ENCODE assay signal across 19 cellular contexts in the genomic region with DNA sequence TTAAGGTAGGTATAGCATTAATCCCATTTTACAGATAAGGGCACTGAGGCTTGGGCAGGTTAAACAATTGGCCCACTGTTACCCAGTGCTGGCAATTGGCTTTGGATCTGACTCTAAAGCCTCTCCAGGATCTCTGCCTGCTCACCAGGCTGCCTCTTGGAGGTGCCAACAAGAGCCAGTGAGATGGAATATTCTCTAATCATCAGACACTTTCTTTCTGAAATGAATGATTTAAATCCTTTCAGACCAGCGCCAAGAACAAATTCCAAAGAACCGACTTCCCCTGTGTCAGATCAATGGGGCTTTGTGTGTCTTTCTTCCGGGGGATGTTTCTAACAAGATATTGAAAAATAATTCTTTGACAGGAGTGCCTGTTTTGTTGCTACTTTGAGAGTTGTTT. TPM values are rescaled to one million over a fixed set of nuclear protein-coding genes. Genes with fewer than 3 reads are reported as not detected.
"Had no signal": no experiment of that assay in that cellular context is flagged by ENCODE, and none has a peak within 500 bp of the region (broad histone marks: within the 10 kb centered on the region; RNA-seq: fewer than 3 reads in every experiment).

No MANE protein-coding gene starts in this region.

- H3K9me3 Mint-ChIP-seq: activated CD4-positive, alpha-beta T cell treated with anti-CD3 and anti-CD28 coated beads, Interleukin-2, amount 10 ng/mL, durations not matched to agents 7 days and 5 days; activated CD8-positive, alpha-beta T cell treated with anti-CD3 and anti-CD28 coated beads for 36 hours; activated naive CD8-positive, alpha-beta T cell treated with anti-CD3 and anti-CD28 coated beads, Interleukin-2, amount 50 U/mL, for 24 hours; brain; dendritic cell treated with granulocyte-macrophage colony-stimulating factor and Interleukin-4, amounts not matched to agents 40 ng/mL and 50 ng/mL, for 4 days had no signal

- H3K36me3 ChIP-seq: tibial artery had no signal

- DNase-seq: activated CD4-positive, alpha-beta T cell treated with anti-CD3 and anti-CD28 coated beads, Interleukin-2, amount 10 ng/mL, durations not matched to agents 7 days and 5 days; activated CD8-positive, alpha-beta memory T cell treated with anti-CD3 and anti-CD28 coated beads, Interleukin-2, amount 10 ng/mL, durations not matched to agents 7 days and 5 days; activated CD8-positive, alpha-beta T cell treated with anti-CD3 and anti-CD28 coated beads for 36 hours; activated gamma-delta T cell; activated naive CD4-positive, alpha-beta T cell treated with anti-CD3 and anti-CD28 coated beads, Interleukin-2, amount 50 U/mL, for 16 hours; activated naive CD8-positive, alpha-beta T cell treated with anti-CD3 and anti-CD28 coated beads, Interleukin-2, amount 50 U/mL, for 24 hours; activated T-cell treated with anti-CD3 and anti-CD28 coated beads for 4 hours; effector CD8-positive, alpha-beta T cell; foreskin keratinocyte; mesenchymal stem cell; mucosa of descending colon; nephron progenitor cell; stimulated activated CD4-positive, alpha-beta T cell treated with anti-CD3 and anti-CD28 coated beads, Interleukin-4, amount 100 ng/mL, for 24 hours; stimulated activated naive CD8-positive, alpha-beta T cell treated with anti-CD3 and anti-CD28 coated beads, Interleukin-15, Interleukin-2, amounts not matched to agents 100 U/mL and 50 U/mL, for 24 hours; tibial artery had no signal

- H3K4me3 ChIP-seq: mucosa of descending colon, tibial artery had no signal

- H3K4me3 Mint-ChIP-seq: activated CD4-positive, alpha-beta T cell treated with anti-CD3 and anti-CD28 coated beads, Interleukin-2, amount 10 ng/mL, durations not matched to agents 7 days and 5 days; activated CD8-positive, alpha-beta memory T cell treated with anti-CD3 and anti-CD28 coated beads, Interleukin-2, amount 10 ng/mL, durations not matched to agents 7 days and 5 days; activated CD8-positive, alpha-beta T cell treated with anti-CD3 and anti-CD28 coated beads for 36 hours; activated naive CD8-positive, alpha-beta T cell treated with anti-CD3 and anti-CD28 coated beads, Interleukin-2, amount 50 U/mL, for 24 hours; brain; dendritic cell treated with granulocyte-macrophage colony-stimulating factor and Interleukin-4, amounts not matched to agents 40 ng/mL and 50 ng/mL, for 4 days; nephron progenitor cell had no signal

- H3K9me3 ChIP-seq: mucosa of descending colon, tibial artery had no signal

- H3K27me3 Mint-ChIP-seq: dendritic cell treated with granulocyte-macrophage colony-stimulating factor and Interleukin-4, amounts not matched to agents 40 ng/mL and 50 ng/mL, for 4 days had no signal

- H3K27ac ChIP-seq: foreskin keratinocyte, parathyroid adenoma had no signal

- H3K36me3 Mint-ChIP-seq: activated CD8-positive, alpha-beta memory T cell treated with anti-CD3 and anti-CD28 coated beads, Interleukin-2, amount 10 ng/mL, durations not matched to agents 7 days and 5 days; brain had no signal

- H3K27ac Mint-ChIP-seq: activated CD4-positive, alpha-beta T cell treated with anti-CD3 and anti-CD28 coated beads, Interleukin-2, amount 10 ng/mL, durations not matched to agents 7 days and 5 days; activated CD8-positive, alpha-beta memory T cell treated with anti-CD3 and anti-CD28 coated beads, Interleukin-2, amount 10 ng/mL, durations not matched to agents 7 days and 5 days; activated CD8-positive, alpha-beta T cell treated with anti-CD3 and anti-CD28 coated beads for 36 hours; activated naive CD8-positive, alpha-beta T cell treated with anti-CD3 and anti-CD28 coated beads, Interleukin-2, amount 50 U/mL, for 24 hours; brain; dendritic cell treated with granulocyte-macrophage colony-stimulating factor and Interleukin-4, amounts not matched to agents 40 ng/mL and 50 ng/mL, for 4 days had no signal

- H3K27me3 ChIP-seq: foreskin keratinocyte, tibial artery had no signal

- H3K4me1 ChIP-seq: foreskin keratinocyte, parathyroid adenoma had no signal

RNA-seq across cellular contexts. Expression of a gene that starts 23.6 kb away (rescaled TPM):
- total RNA-seq: activated CD4-positive, alpha-beta T cell treated with anti-CD3 and anti-CD28 coated beads, Interleukin-2, amount 10 ng/mL, durations not matched to agents 7 days and 5 days; activated CD8-positive, alpha-beta memory T cell treated with anti-CD3 and anti-CD28 coated beads, Interleukin-2, amount 10 ng/mL, durations not matched to agents 7 days and 5 days; activated CD8-positive, alpha-beta T cell treated with anti-CD3 and anti-CD28 coated beads for 36 hours; T-helper 2 cell treated with Interferon-gamma antibody and Interleukin-4, amounts not matched to agents 100 ng/mL and 5 ng/mL, for 36 hours had no signal

RNA-seq across cellular contexts. Expression of a gene that starts 23.8 kb away (rescaled TPM):
- total RNA-seq: activated CD4-positive, alpha-beta T cell treated with anti-CD3 and anti-CD28 coated beads, Interleukin-2, amount 10 ng/mL, durations not matched to agents 7 days and 5 days; T-helper 2 cell treated with Interferon-gamma antibody and Interleukin-4, amounts not matched to agents 100 ng/mL and 5 ng/mL, for 36 hours had no signal

RNA-seq across cellular contexts. Expression of a gene that starts 58.7 kb away (rescaled TPM):
- total RNA-seq: activated CD4-positive, alpha-beta T cell treated with anti-CD3 and anti-CD28 coated beads, Interleukin-2, amount 10 ng/mL, durations not matched to agents 7 days and 5 days; activated CD8-positive, alpha-beta memory T cell treated with anti-CD3 and anti-CD28 coated beads, Interleukin-2, amount 10 ng/mL, durations not matched to agents 7 days and 5 days; activated CD8-positive, alpha-beta T cell treated with anti-CD3 and anti-CD28 coated beads for 36 hours; T-helper 2 cell treated with Interferon-gamma antibody and Interleukin-4, amounts not matched to agents 100 ng/mL and 5 ng/mL, for 36 hours had no signal
